In the genomic region with DNA sequence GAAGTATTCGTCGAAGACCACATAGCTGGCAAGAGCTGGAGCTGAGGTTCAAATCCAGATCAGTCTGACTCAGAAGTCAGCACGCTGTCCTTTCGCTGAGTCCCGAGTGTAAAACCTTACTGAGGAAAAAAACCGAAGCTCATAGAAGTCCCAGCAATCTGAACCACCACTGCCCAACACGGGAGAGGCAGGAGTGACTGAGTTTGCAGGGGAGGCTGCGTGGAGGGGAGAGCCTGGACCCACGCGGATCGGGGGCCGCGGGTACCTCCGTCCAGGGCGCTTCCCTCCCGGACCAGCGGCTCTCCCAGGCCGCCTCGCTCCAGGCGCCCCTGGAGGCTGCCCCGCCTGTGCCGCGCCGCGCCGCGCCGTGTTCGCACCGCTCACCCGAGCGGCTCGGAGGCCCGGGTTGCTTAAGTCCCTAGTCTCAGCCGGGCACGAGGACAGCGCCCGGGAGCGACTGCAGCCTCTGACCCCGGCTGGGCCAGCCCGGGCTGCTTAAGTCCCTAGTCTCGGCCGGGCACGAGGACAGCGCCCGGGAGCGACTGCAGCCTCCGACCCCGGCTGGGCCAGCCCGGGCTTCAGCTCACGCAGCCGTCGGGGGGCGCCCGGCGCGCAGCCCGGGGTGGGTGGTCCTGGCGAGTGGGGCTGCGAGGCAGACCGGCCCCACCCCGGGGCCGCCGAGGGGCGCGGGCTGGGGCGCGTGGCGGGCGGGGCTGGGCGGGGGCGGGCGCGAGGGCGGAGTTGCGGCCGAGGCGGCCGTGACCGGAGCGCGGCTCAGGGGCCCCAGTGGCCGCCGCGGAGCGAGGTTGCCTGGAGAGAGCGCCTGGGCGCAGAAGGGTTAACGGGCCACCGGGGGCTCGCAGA, we compare ENCODE assay signal across 1 cellular context.
A peak's percentile ranks its signal among the peaks of the same experiment; 100 is the strongest.
TF ChIP-seq lines count a peak whose summit lies in the region.

Gene ADAMTSL4 (plus strand): TSS at position 777 of the 864 bp plus-strand sequence. CDS start 2,881 bp downstream, outside the sequence.

TF ChIP-seq in HepG2, 621 proteins besides CTCF, POLR2A, EP300 and RAD21 (continued from another document):
- no peak for TF ChIP-seq ZBTB40 (IDR thresholded peaks at IDR 0.05)
- TF ChIP-seq ZBTB40 (CRISPR knock-in tag; IDR thresholded peaks at IDR 0.05), result peak; percentile 17
- TF ChIP-seq ZFX (CRISPR knock-in tag; IDR thresholded peaks at IDR 0.05; ENCODE audit: low read depth), result peak; percentile 46
- peak; percentile 69; the same call in 1 of the 2 replicates for TF ChIP-seq ZNF607 (CRISPR knock-in tag; IDR thresholded peaks at IDR 0.05; ENCODE audit: borderline replicate concordance)
- TF ChIP-seq ZNF563 (CRISPR knock-in tag; IDR thresholded peaks at IDR 0.05), result 0 out of 2 replicates have a peak, but pooled peaks have one; percentile 75
- TF ChIP-seq KAT7 (CRISPR knock-in tag; IDR thresholded peaks at IDR 0.05; ENCODE audit: borderline replicate concordance), result peak; percentile 74; the same call in 1 of the 2 replicates
- no peak for TF ChIP-seq MBNL3 (CRISPR knock-in tag; conservative IDR thresholded peaks at IDR 0.05)
- TF ChIP-seq ZNF619 (CRISPR knock-in tag; IDR thresholded peaks at IDR 0.05), result no peak
- TF ChIP-seq ZNF749 (CRISPR knock-in tag; IDR thresholded peaks at IDR 0.05; ENCODE audit: borderline replicate concordance), result 0 out of 2 replicates have a peak, but pooled peaks have one; percentile 36
- peak; percentile 97 for TF ChIP-seq ZNF777 (CRISPR knock-in tag; IDR thresholded peaks at IDR 0.05)
- TF ChIP-seq AGO2 (optimal IDR thresholded peaks at IDR 0.05; ENCODE audit: low read depth, low read length), result peak; percentile 48
- peak; percentile 33 for TF ChIP-seq SKI (IDR thresholded peaks at IDR 0.05; ENCODE audit: partially characterized antibody)
- TF ChIP-seq KAT8 (CRISPR knock-in tag; IDR thresholded peaks at IDR 0.05), result peak; percentile 27; the same call in 1 of the 2 replicates
- TF ChIP-seq MTF1 (CRISPR knock-in tag; IDR thresholded peaks at IDR 0.05), result 0 out of 2 replicates have a peak, but pooled peaks have one; percentile 38
- peak; percentile 48; the same call in 1 of the 2 replicates for TF ChIP-seq ETS1 (CRISPR knock-in tag; IDR thresholded peaks at IDR 0.05)
- TF ChIP-seq, protein P1, sequence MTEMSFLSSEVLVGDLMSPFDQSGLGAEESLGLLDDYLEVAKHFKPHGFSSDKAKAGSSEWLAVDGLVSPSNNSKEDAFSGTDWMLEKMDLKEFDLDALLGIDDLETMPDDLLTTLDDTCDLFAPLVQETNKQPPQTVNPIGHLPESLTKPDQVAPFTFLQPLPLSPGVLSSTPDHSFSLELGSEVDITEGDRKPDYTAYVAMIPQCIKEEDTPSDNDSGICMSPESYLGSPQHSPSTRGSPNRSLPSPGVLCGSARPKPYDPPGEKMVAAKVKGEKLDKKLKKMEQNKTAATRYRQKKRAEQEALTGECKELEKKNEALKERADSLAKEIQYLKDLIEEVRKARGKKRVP (CRISPR knock-in tag; IDR thresholded peaks at IDR 0.05), result no peak
- 0 out of 2 replicates have a peak, but pooled peaks have one; percentile 18 for TF ChIP-seq SKIL (CRISPR knock-in tag; IDR thresholded peaks at IDR 0.05; ENCODE audit: borderline replicate concordance)
- no peak for TF ChIP-seq ZNF883 (CRISPR knock-in tag; IDR thresholded peaks at IDR 0.05; ENCODE audit: not compliant biosample characterization)
- peak; percentile 72; the same call in 1 of the 2 replicates for TF ChIP-seq ZNF501 (CRISPR knock-in tag; IDR thresholded peaks at IDR 0.05)
- TF ChIP-seq ATF7-NPFF (CRISPR knock-in tag; IDR thresholded peaks at IDR 0.05; ENCODE audit: low read depth), result 0 out of 2 replicates have a peak, but pooled peaks have one; percentile 54
- TF ChIP-seq NFE2L2 (IDR thresholded peaks at IDR 0.05; ENCODE audit: low read length), result no peak
- TF ChIP-seq HNF4G (IDR thresholded peaks at IDR 0.05; ENCODE audit: borderline replicate concordance, low read depth, low read length), result peak; percentile 14; the same call in 1 of the 2 replicates
- no peak for TF ChIP-seq HNF4G (CRISPR knock-in tag; IDR thresholded peaks at IDR 0.05; ENCODE audit: borderline replicate concordance, low read depth)
- TF ChIP-seq KMT2A (CRISPR knock-in tag; IDR thresholded peaks at IDR 0.05), result peak; percentile 70
- peak; percentile 31 for TF ChIP-seq XRCC5 (optimal IDR thresholded peaks at IDR 0.05; ENCODE audit: low read length)
- peak; percentile 55 for TF ChIP-seq DMAP1 (CRISPR knock-in tag; IDR thresholded peaks at IDR 0.05)
- peak; percentile 15; the same call in 1 of the 2 replicates for TF ChIP-seq ZNF331 (CRISPR knock-in tag; IDR thresholded peaks at IDR 0.05)
- TF ChIP-seq, protein P2, sequence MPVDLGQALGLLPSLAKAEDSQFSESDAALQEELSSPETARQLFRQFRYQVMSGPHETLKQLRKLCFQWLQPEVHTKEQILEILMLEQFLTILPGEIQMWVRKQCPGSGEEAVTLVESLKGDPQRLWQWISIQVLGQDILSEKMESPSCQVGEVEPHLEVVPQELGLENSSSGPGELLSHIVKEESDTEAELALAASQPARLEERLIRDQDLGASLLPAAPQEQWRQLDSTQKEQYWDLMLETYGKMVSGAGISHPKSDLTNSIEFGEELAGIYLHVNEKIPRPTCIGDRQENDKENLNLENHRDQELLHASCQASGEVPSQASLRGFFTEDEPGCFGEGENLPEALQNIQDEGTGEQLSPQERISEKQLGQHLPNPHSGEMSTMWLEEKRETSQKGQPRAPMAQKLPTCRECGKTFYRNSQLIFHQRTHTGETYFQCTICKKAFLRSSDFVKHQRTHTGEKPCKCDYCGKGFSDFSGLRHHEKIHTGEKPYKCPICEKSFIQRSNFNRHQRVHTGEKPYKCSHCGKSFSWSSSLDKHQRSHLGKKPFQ (CRISPR knock-in tag; IDR thresholded peaks at IDR 0.05; ENCODE audit: insufficient replicate concordance), result peak; percentile 58
- peak; percentile 12 for TF ChIP-seq TBL1XR1 (IDR thresholded peaks at IDR 0.05; ENCODE audit: borderline replicate concordance, low read length, partially characterized antibody)
- peak; percentile 25; the same call in 1 of the 2 replicates for TF ChIP-seq RARA (CRISPR knock-in tag; IDR thresholded peaks at IDR 0.05)
- TF ChIP-seq ZNF713 (CRISPR knock-in tag; IDR thresholded peaks at IDR 0.05), result 0 out of 2 replicates have a peak, but pooled peaks have one; percentile 20
- peak; percentile 38; the same call in 1 of the 2 replicates for TF ChIP-seq ZBTB7B (CRISPR knock-in tag; IDR thresholded peaks at IDR 0.05)
- TF ChIP-seq ZSCAN31 (CRISPR knock-in tag; IDR thresholded peaks at IDR 0.05; ENCODE audit: low read depth), result peak; percentile 35; the same call in 1 of the 2 replicates
- no peak for TF ChIP-seq ZNF775 (CRISPR knock-in tag; IDR thresholded peaks at IDR 0.05; ENCODE audit: borderline replicate concordance)
- peak; percentile 37 for TF ChIP-seq ASH2L (IDR thresholded peaks at IDR 0.05; ENCODE audit: insufficient read length, low read depth, low read length)
- 0 out of 2 replicates have a peak, but pooled peaks have one; percentile 46 for TF ChIP-seq ZNF703 (CRISPR knock-in tag; IDR thresholded peaks at IDR 0.05; ENCODE audit: borderline replicate concordance)
- TF ChIP-seq, protein P3, sequence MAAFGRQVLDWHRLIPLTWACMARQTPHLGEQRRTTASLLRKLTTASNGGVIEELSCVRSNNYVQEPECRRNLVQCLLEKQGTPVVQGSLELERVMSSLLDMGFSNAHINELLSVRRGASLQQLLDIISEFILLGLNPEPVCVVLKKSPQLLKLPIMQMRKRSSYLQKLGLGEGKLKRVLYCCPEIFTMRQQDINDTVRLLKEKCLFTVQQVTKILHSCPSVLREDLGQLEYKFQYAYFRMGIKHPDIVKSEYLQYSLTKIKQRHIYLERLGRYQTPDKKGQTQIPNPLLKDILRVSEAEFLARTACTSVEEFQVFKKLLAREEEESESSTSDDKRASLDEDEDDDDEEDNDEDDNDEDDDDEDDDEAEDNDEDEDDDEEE (CRISPR knock-in tag; IDR thresholded peaks at IDR 0.05), result 0 out of 2 replicates have a peak, but pooled peaks have one; percentile 40
- no peak for TF ChIP-seq PAF1 (CRISPR knock-in tag; IDR thresholded peaks at IDR 0.05)
